21 cellular contexts compared by ENCODE assay signal in the genomic region with DNA sequence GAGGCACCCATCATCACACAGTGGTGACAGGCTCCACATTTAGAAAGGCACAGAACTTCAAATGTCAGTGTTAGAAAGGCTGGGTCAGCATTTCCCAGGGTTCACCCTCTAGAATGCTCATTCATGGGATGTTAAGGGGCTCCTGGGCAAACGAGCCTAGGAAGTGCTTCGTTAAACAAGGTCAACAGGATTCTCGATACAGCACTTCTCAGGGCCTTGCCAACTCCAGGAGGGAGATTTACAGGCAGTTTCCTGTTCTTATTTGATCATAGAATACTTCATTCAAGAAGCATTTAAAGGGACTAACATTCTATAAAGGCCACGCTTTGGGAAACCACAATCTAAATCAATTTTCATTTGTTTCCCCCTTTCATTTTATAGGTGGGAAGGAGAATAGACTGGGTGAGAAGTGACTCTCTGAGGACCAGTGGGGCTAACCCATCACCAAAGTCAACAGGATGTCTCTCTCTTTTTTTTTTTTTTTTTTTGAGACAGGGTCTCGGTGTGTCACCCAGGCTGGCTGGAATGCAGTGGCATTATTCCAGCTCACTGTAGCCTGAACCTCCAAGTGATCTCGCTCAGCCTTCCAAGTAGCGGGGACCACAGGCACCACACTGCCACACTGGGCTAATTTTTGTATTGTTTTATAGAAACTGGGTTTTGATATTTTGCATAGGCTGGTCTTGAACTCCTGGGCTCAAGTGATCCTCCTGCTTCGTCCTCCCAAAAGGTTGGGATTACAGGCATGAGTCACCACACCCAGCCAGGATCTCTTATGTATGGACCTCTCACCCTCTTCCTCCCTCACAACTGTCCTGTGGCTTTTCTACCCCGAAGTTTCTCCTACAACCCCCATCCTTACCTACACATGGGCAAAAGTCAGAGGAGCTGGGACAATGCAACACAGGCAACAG. TPM values are rescaled to one million over a fixed set of nuclear protein-coding genes. Genes with fewer than 3 reads are reported as not detected.
DNase-seq lines count a peak whose midpoint lies in the region; ATAC-seq and TF ChIP-seq lines count a peak whose summit lies in the region.
"Had no signal": no experiment of that assay in that cellular context is flagged by ENCODE, and none has a peak within 500 bp of the region (broad histone marks: within the 10 kb centered on the region; RNA-seq: fewer than 3 reads in every experiment).

No MANE protein-coding gene starts in this region.

- no peak for ATAC-seq in memory B cell (ENCODE audit: low read depth)
- ATAC-seq: activated CD4-positive, CD25-positive, alpha-beta regulatory T cell treated with anti-CD3 and anti-CD28 coated beads, Interleukin-2, amount 50 U/mL, for 24 hours had no signal

- H3K9me3 Mint-ChIP-seq in activated T-cell treated with anti-CD3 and anti-CD28 coated beads, Interleukin-2, amount 50 U/mL, for 24 hours = no peaks in the 10 kb centered on the region
- no peaks in the 10 kb centered on the region for H3K9me3 Mint-ChIP-seq in memory B cell
- H3K9me3 Mint-ChIP-seq: CD8-positive, alpha-beta memory T cell; central memory CD8-positive, alpha-beta T cell had no signal

- peaks cover 25% of the 10 kb centered on the region for H3K27me3 Mint-ChIP-seq in activated T-cell treated with anti-CD3 and anti-CD28 coated beads, Interleukin-2, amount 50 U/mL, for 24 hours
- peaks cover 18% of the 10 kb centered on the region for H3K27me3 Mint-ChIP-seq in memory B cell

- intact Hi-C loops in vagina (cut with DNase I) = no loop called here

- H3K4me1 Mint-ChIP-seq in activated T-cell treated with anti-CD3 and anti-CD28 coated beads, Interleukin-2, amount 50 U/mL, for 24 hours (ENCODE audit: low read depth) = peaks cover 6% of the 10 kb centered on the region
- H3K4me1 Mint-ChIP-seq in memory B cell = peaks cover 19% of the 10 kb centered on the region

- H3K27ac Mint-ChIP-seq in activated T-cell treated with anti-CD3 and anti-CD28 coated beads, Interleukin-2, amount 50 U/mL, for 24 hours = peak overlapping the region; percentile 19
- peak overlapping the region; percentile 65 for H3K27ac Mint-ChIP-seq in memory B cell
- H3K27ac Mint-ChIP-seq: activated naive CD8-positive, alpha-beta T cell had no signal

- TF ChIP-seq CTCF in vagina (IDR thresholded peaks at IDR 0.05) = no peak

- H3K27me3 ChIP-seq in vagina = no peaks in the 10 kb centered on the region
- H3K27me3 ChIP-seq: transverse colon had no signal

- H3K9me3 ChIP-seq in vagina = no peaks in the 10 kb centered on the region
- H3K9me3 ChIP-seq: heart right ventricle, prostate gland, transverse colon had no signal

- TF ChIP-seq POLR2A in vagina (IDR thresholded peaks at IDR 0.05) = no peak

- no peak overlapping the region for H3K4me3 Mint-ChIP-seq in activated T-cell treated with anti-CD3 and anti-CD28 coated beads, Interleukin-2, amount 50 U/mL, for 24 hours
- peak overlapping the region; percentile 41 for H3K4me3 Mint-ChIP-seq in memory B cell
- H3K4me3 Mint-ChIP-seq: activated naive CD8-positive, alpha-beta T cell; CD8-positive, alpha-beta memory T cell; central memory CD8-positive, alpha-beta T cell had no signal

- no peaks in the 10 kb centered on the region for H3K36me3 Mint-ChIP-seq in activated T-cell treated with anti-CD3 and anti-CD28 coated beads, Interleukin-2, amount 50 U/mL, for 24 hours (ENCODE audit: low read depth)
- H3K36me3 Mint-ChIP-seq in memory B cell = no peaks in the 10 kb centered on the region
- H3K36me3 Mint-ChIP-seq: activated naive CD8-positive, alpha-beta T cell; CD8-positive, alpha-beta memory T cell had no signal

- peak overlapping the region; percentile 42 for H3K27ac ChIP-seq in vagina
- H3K27ac ChIP-seq: prostate gland had no signal

- no peaks in the 10 kb centered on the region for H3K36me3 ChIP-seq in vagina
- H3K36me3 ChIP-seq: heart right ventricle, prostate gland, transverse colon had no signal

- H3K4me3 ChIP-seq in vagina = no peak overlapping the region
- H3K4me3 ChIP-seq: heart right ventricle, prostate gland, transverse colon had no signal

- no peak for DNase-seq in activated T-cell treated with anti-CD3 and anti-CD28 coated beads, Interleukin-2, amount 50 U/mL, for 24 hours
- DNase-seq in activated T-cell treated with anti-CD3 and anti-CD28 coated beads for 4 hours = no peak
- peak; percentile 68 for DNase-seq in astrocyte of the hippocampus (ENCODE audit: low read depth, low spot score)
- no peak for DNase-seq in memory B cell (ENCODE audit: low spot score in 2 of 2)
- DNase-seq in vagina (ENCODE audit: extremely low spot score in 2 of 2) = no peak
- no peak for DNase-seq in cerebellar cortex (ENCODE audit: low spot score)
- DNase-seq in stimulated activated naive CD4-positive, alpha-beta T cell treated with Interleukin-2 at 50 U/mL for 16 hours (lab: John Stamatoyannopoulos, UW) = no peak
- DNase-seq in foreskin melanocyte = no peak
- DNase-seq: 8988T; CD8-positive, alpha-beta memory T cell; heart right ventricle; Kasumi-1; NCI-H2029 treated with DMSO at 0.1 percent for 48 hours; NCI-H526; RPMI8226; T-helper 1 cell; transverse colon had no signal

- H3K4me1 ChIP-seq in vagina = peaks cover 7% of the 10 kb centered on the region
- H3K4me1 ChIP-seq: prostate gland, transverse colon had no signal

RNA-seq across cellular contexts. Expression of gene IGDCC4, which starts 14.1 kb away (rescaled TPM):
- total RNA-seq in vagina = 8.8 TPM

RNA-seq across cellular contexts. Expression of gene IGDCC3, which starts 30.8 kb away (rescaled TPM):
- total RNA-seq in vagina = 0.49 TPM
- total RNA-seq: CD8-positive, alpha-beta memory T cell; transverse colon had no signal
